ENCODE assay signal across 19 cellular contexts in genomic region chr22:20580611-20581502, GRCh38.
DNase-seq lines count a peak whose midpoint lies in the region; ATAC-seq and TF ChIP-seq lines count a peak whose summit lies in the region.
"Had no signal": no experiment of that assay in that cellular context is flagged by ENCODE, and none has a peak within 500 bp of the region (broad histone marks: within the 10 kb centered on the region; RNA-seq: fewer than 3 reads in every experiment).

No MANE protein-coding gene starts in this region.

- DNase-seq in activated naive CD4-positive, alpha-beta T cell treated with anti-CD3 and anti-CD28 coated beads, Interleukin-2, amount 50 U/mL, for 16 hours: peak; percentile 4
- no peak for DNase-seq in activated naive CD4-positive, alpha-beta T cell treated with anti-CD3 and anti-CD28 coated beads for 36 hours
- DNase-seq in HFFc6: no peak
- no peak for DNase-seq in endothelial cell (ENCODE audit: low spot score)
- no peak for DNase-seq in progenitor cell of endocrine pancreas (ENCODE audit: low spot score, unreplicated experiment)
- no peak for DNase-seq in NAMALWA (ENCODE audit: low spot score)
- DNase-seq in HEK293T (ENCODE audit: extremely low spot score): no peak
- DNase-seq: activated B cell treated with CpG ODN at 0.5 μM for 24 hours; activated gamma-delta T cell treated with Interleukin-2 at 50 U/mL for 16 hours; central memory CD4-positive, alpha-beta T cell; DMS79 treated with DMSO at 0.1 percent for 48 hours; foreskin keratinocyte; Kasumi-1; NCI-H2029 treated with DMSO at 0.1 percent for 48 hours; psoas muscle; stimulated activated CD4-positive, alpha-beta T cell treated with anti-CD3 and anti-CD28 coated beads, Interleukin-1b, Interleukin-23, amount 100 ng/mL, for 48 hours; stimulated activated naive CD4-positive, alpha-beta T cell treated with Interleukin-2 at 50 U/mL for 16 hours had no signal

- POLR2A ChIA-PET in HEK293T (lab: Yijun Ruan, JAX): no interaction called here

- TF ChIP-seq CTCF in HFFc6 (IDR thresholded peaks at IDR 0.05): no peak
- TF ChIP-seq CTCF in endothelial cell (IDR thresholded peaks at IDR 0.05; ENCODE audit: unreplicated experiment): no peak
- no peak for TF ChIP-seq CTCF in progenitor cell of endocrine pancreas (IDR thresholded peaks at IDR 0.05; ENCODE audit: unreplicated experiment)

- H3K4me3 Mint-ChIP-seq in activated naive CD4-positive, alpha-beta T cell treated with anti-CD3 and anti-CD28 coated beads for 36 hours: no peak overlapping the region
- H3K4me3 Mint-ChIP-seq in HFFc6: no peak overlapping the region
- H3K4me3 Mint-ChIP-seq in endothelial cell (ENCODE audit: unreplicated experiment): peak overlapping the region; percentile 31
- H3K4me3 Mint-ChIP-seq in progenitor cell of endocrine pancreas (ENCODE audit: low read depth): no peak overlapping the region
- H3K4me3 Mint-ChIP-seq: activated B cell treated with CpG ODN at 0.5 μM for 24 hours; T-helper 2 cell treated with Interferon-gamma antibody and Interleukin-4, amounts not matched to agents 5 μg/mL and 100 μg/mL, for 36 hours had no signal

- H3K27ac Mint-ChIP-seq in activated naive CD4-positive, alpha-beta T cell treated with anti-CD3 and anti-CD28 coated beads for 36 hours: no peak overlapping the region
- H3K27ac Mint-ChIP-seq in HFFc6 (peak overlapping the region; percentile 3; the same call in 1 of the 2 replicates), endothelial cell (ENCODE audit: unreplicated experiment) (peak overlapping the region; percentile 36), progenitor cell of endocrine pancreas (peak overlapping the region; percentile 79)
- H3K27ac Mint-ChIP-seq: activated B cell treated with CpG ODN at 0.5 μM for 24 hours had no signal

- no peaks in the 10 kb centered on the region for H3K9me3 Mint-ChIP-seq in activated naive CD4-positive, alpha-beta T cell treated with anti-CD3 and anti-CD28 coated beads for 36 hours
- H3K9me3 Mint-ChIP-seq in HFFc6 (no peaks in the 10 kb centered on the region), endothelial cell (ENCODE audit: unreplicated experiment) (no peaks in the 10 kb centered on the region), progenitor cell of endocrine pancreas (ENCODE audit: low read depth) (no peaks in the 10 kb centered on the region)
- H3K9me3 Mint-ChIP-seq: activated B cell treated with CpG ODN at 0.5 μM for 24 hours; T-helper 2 cell treated with Interferon-gamma antibody and Interleukin-4, amounts not matched to agents 5 μg/mL and 100 μg/mL, for 36 hours had no signal

- H3K4me1 Mint-ChIP-seq in activated naive CD4-positive, alpha-beta T cell treated with anti-CD3 and anti-CD28 coated beads for 36 hours (ENCODE audit: low read depth): peaks cover 26% of the 10 kb centered on the region
- H3K4me1 Mint-ChIP-seq in HFFc6 (ENCODE audit: low read depth) (no peaks in the 10 kb centered on the region), endothelial cell (ENCODE audit: unreplicated experiment) (peaks cover 4% of the 10 kb centered on the region), progenitor cell of endocrine pancreas (ENCODE audit: low read depth) (no peaks in the 10 kb centered on the region)
- H3K4me1 Mint-ChIP-seq: activated B cell treated with CpG ODN at 0.5 μM for 24 hours had no signal

- H3K27me3 Mint-ChIP-seq in activated naive CD4-positive, alpha-beta T cell treated with anti-CD3 and anti-CD28 coated beads for 36 hours (ENCODE audit: low read depth): no peaks in the 10 kb centered on the region
- H3K27me3 Mint-ChIP-seq in HFFc6 (ENCODE audit: insufficient read depth) (peaks cover 8% of the 10 kb centered on the region), endothelial cell (ENCODE audit: unreplicated experiment) (peaks cover 14% of the 10 kb centered on the region), progenitor cell of endocrine pancreas (no peaks in the 10 kb centered on the region)
- H3K27me3 Mint-ChIP-seq: activated B cell treated with CpG ODN at 0.5 μM for 24 hours had no signal

- intact Hi-C loops in activated naive CD4-positive, alpha-beta T cell treated with anti-CD3 and anti-CD28 coated beads for 36 hours (cut with micrococcal nuclease): no loop called here

- peaks cover 18% of the 10 kb centered on the region for H3K36me3 Mint-ChIP-seq in activated naive CD4-positive, alpha-beta T cell treated with anti-CD3 and anti-CD28 coated beads for 36 hours (ENCODE audit: low read depth)
- H3K36me3 Mint-ChIP-seq in HFFc6 (ENCODE audit: low read depth) (peaks cover 28% of the 10 kb centered on the region), endothelial cell (ENCODE audit: low read depth, unreplicated experiment) (peaks cover 36% of the 10 kb centered on the region), progenitor cell of endocrine pancreas (ENCODE audit: insufficient read depth) (peaks cover 5% of the 10 kb centered on the region)

- CTCF ChIA-PET in activated naive CD4-positive, alpha-beta T cell treated with anti-CD3 and anti-CD28 coated beads for 36 hours (lab: Charles Lee): interaction anchor here (1.2 to 1.9 kb wide), 2 partner anchors 9 to 16 kb away, joined by 3 to 6 read pairs; no protein-coding TSS in a partner anchor
- CTCF ChIA-PET in HEK293T (lab: Yijun Ruan, JAX): interaction anchor here (0.7 kb wide), 1 partner anchor 9 kb away, joined by 4 read pairs; no protein-coding TSS in a partner anchor

- no peak for ATAC-seq in GM18909 (IDR thresholded peaks at IDR 0.05; ENCODE audit: poor library complexity, unreplicated experiment)
- ATAC-seq: foreskin keratinocyte, psoas muscle had no signal

TF ChIP-seq in HEK293T, 16 proteins besides CTCF, POLR2A, EP300 and RAD21:
- TF ChIP-seq BHLHE40 (IDR thresholded peaks at IDR 0.05; ENCODE audit: borderline replicate concordance) (no peak), FOXA1 (IDR thresholded peaks at IDR 0.05) (no peak), ZNF384 (IDR thresholded peaks at IDR 0.05) (no peak), FOXK2 (IDR thresholded peaks at IDR 0.05) (no peak), HDGF (IDR thresholded peaks at IDR 0.05; ENCODE audit: borderline replicate concordance) (no peak), ARNT (IDR thresholded peaks at IDR 0.05) (no peak), ELF4 (IDR thresholded peaks at IDR 0.05) (no peak), NFRKB (IDR thresholded peaks at IDR 0.05) (no peak), L3MBTL2 (conservative IDR thresholded peaks at IDR 0.05) (no peak), SUZ12 (IDR thresholded peaks at IDR 0.05) (no peak)
